Comparison of ENCODE assay signal across 13 cellular contexts in the genomic region with DNA sequence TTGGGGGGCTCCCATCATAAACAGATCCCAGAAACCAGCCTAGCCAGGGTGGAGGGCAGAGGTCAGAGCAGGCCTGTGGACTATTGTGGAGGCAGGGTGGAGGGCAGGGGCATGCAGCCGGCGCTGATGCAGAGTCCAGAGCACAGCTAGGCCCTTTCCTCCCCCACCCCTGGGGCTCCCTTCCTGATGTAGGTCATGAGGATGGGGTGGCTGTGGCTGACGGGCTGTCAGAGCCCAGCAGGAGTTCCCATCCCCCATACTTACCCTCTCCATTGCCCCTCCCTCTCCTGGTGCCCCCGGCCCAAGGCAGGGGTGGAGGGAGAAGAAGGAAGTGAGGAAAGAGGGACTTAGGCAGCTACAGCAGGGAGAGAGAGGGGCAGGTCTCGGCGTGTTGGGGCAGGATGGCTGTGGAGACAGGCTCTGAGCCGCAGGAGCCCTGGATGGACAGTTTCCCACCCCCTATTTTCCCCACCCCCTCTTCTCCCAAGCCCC. TPM values are rescaled to one million over a fixed set of nuclear protein-coding genes. Genes with fewer than 3 reads are reported as not detected.
DNase-seq lines count a peak whose midpoint lies in the region; ATAC-seq and TF ChIP-seq lines count a peak whose summit lies in the region.
"Had no signal": no experiment of that assay in that cellular context is flagged by ENCODE, and none has a peak within 500 bp of the region (broad histone marks: within the 10 kb centered on the region; RNA-seq: fewer than 3 reads in every experiment).

No MANE protein-coding gene starts in this region.

- no peak overlapping the region for H3K27ac Mint-ChIP-seq in endodermal cell
- no peak overlapping the region for H3K27ac Mint-ChIP-seq in activated CD8-positive, alpha-beta memory T cell treated with anti-CD3 and anti-CD28 coated beads, Interleukin-2, amount 10 ng/mL, durations not matched to agents 7 days and 5 days
- H3K27ac Mint-ChIP-seq: activated T-helper 1 cell treated with anti-CD3 and anti-CD28 coated beads, Interleukin-12 subunit alpha, Interleukin-12 subunit beta, Interleukin-2, Interleukin-4 antibody, amounts not matched to agents 30 ng/mL and 10 ng/mL and 1 ng/mL, durations not matched to agents 14 hours and 24 hours and 36 hours had no signal

- H3K27me3 Mint-ChIP-seq in endodermal cell (ENCODE audit: insufficient read depth), result peaks cover 18% of the 10 kb centered on the region
- H3K27me3 Mint-ChIP-seq in activated CD8-positive, alpha-beta memory T cell treated with anti-CD3 and anti-CD28 coated beads, Interleukin-2, amount 10 ng/mL, durations not matched to agents 7 days and 5 days, result no peaks in the 10 kb centered on the region

- no peak for TF ChIP-seq CTCF in endodermal cell (conservative IDR thresholded peaks at IDR 0.05)

- peak in 2 of 3 experiments; percentile 48 to 59 for DNase-seq in NCI-H1417 (lab: John Stamatoyannopoulos, UW)
- no peak for DNase-seq in NCI-H1417 treated with DMSO at 0.1 percent for 48 hours (lab: John Stamatoyannopoulos, UW)
- no peak for DNase-seq in NT2/D1 (ENCODE audit: low read depth, low spot score)
- DNase-seq in endodermal cell, result peak; percentile 80
- DNase-seq in retina, result peak; percentile 87
- no peak for DNase-seq in NCI-H1092 treated with DMSO at 0.1 percent for 48 hours (lab: John Stamatoyannopoulos, UW)
- no peak for DNase-seq in activated CD8-positive, alpha-beta memory T cell treated with anti-CD3 and anti-CD28 coated beads, Interleukin-2, amount 10 ng/mL, durations not matched to agents 7 days and 5 days
- DNase-seq in NCI-H128 (lab: John Stamatoyannopoulos, UW; ENCODE audit: unreplicated experiment), result no peak
- DNase-seq: ACHN had no signal

- no peak for ATAC-seq in activated CD8-positive, alpha-beta memory T cell treated with anti-CD3 and anti-CD28 coated beads, Interleukin-2, amount 10 ng/mL, durations not matched to agents 7 days and 5 days

- H3K9me3 ChIP-seq in NT2/D1 (ENCODE audit: insufficient read depth, low read length) (no peaks in the 10 kb centered on the region), endodermal cell (ENCODE audit: control insufficient read depth, low read length) (no peaks in the 10 kb centered on the region)
- H3K9me3 ChIP-seq: psoas muscle, thoracic aorta had no signal

- H3K9ac ChIP-seq in NT2/D1 (ENCODE audit: insufficient read length, low read depth), result peak overlapping the region; percentile 65
- no peak overlapping the region for H3K9ac ChIP-seq in endodermal cell (ENCODE audit: extremely low read depth, low read length, poor library complexity, severe bottlenecking)

- peak overlapping the region; percentile 75 for H3K4me3 ChIP-seq in NT2/D1 (ENCODE audit: insufficient read length, low read depth)
- H3K4me3 ChIP-seq in endodermal cell (ENCODE audit: low read length), result peak overlapping the region; percentile 83

- no peak overlapping the region for H3K27ac ChIP-seq in endodermal cell (ENCODE audit: low read depth, low read length)
- H3K27ac ChIP-seq: psoas muscle, thoracic aorta had no signal

- peaks cover 42% of the 10 kb centered on the region for H3K4me1 ChIP-seq in NT2/D1 (ENCODE audit: insufficient read depth, insufficient read length)
- H3K4me1 ChIP-seq in endodermal cell (ENCODE audit: control insufficient read depth, insufficient read depth, low read length), result peaks cover 17% of the 10 kb centered on the region

- no peaks in the 10 kb centered on the region for H3K27me3 ChIP-seq in NT2/D1 (ENCODE audit: insufficient read depth, insufficient read length)
- no peaks in the 10 kb centered on the region for H3K27me3 ChIP-seq in endodermal cell (ENCODE audit: control insufficient read depth, insufficient read depth, low read length, poor library complexity, severe bottlenecking)

- CTCF ChIA-PET in activated CD8-positive, alpha-beta memory T cell treated with anti-CD3 and anti-CD28 coated beads, Interleukin-2, amount 10 ng/mL, durations not matched to agents 7 days and 5 days (lab: Charles Lee), result interaction anchor here (1.2 to 5.1 kb wide), 3 partner anchors 10 to 49 kb away, joined by 5 to 38 read pairs (median 27); no protein-coding TSS in a partner anchor

- 33% methylated on average over 1 of the region's 7 CpGs; no CpG with 5 or more reads in 1 of the 2 experiments for WGBS in endodermal cell (ENCODE audit: insufficient coverage in 1 of 2, insufficient read length in 1 of 2), 2 experiments

- H3K36me3 ChIP-seq in NT2/D1 (ENCODE audit: insufficient read depth, insufficient read length, low read length) (peaks cover 16% of the 10 kb centered on the region), endodermal cell (ENCODE audit: control insufficient read depth, insufficient read depth, low read length) (peaks cover 18% of the 10 kb centered on the region)

- H3K4me1 Mint-ChIP-seq in endodermal cell, result peaks cover 54% of the 10 kb centered on the region
- H3K4me1 Mint-ChIP-seq in activated CD8-positive, alpha-beta memory T cell treated with anti-CD3 and anti-CD28 coated beads, Interleukin-2, amount 10 ng/mL, durations not matched to agents 7 days and 5 days, result peaks cover 20% of the 10 kb centered on the region

- H3K36me3 Mint-ChIP-seq in endodermal cell (ENCODE audit: low read depth), result peaks cover 20% of the 10 kb centered on the region
- no peaks in the 10 kb centered on the region for H3K36me3 Mint-ChIP-seq in activated CD8-positive, alpha-beta memory T cell treated with anti-CD3 and anti-CD28 coated beads, Interleukin-2, amount 10 ng/mL, durations not matched to agents 7 days and 5 days

- peak overlapping the region; percentile 72 for H3K4me3 Mint-ChIP-seq in endodermal cell
- no peak overlapping the region for H3K4me3 Mint-ChIP-seq in activated CD8-positive, alpha-beta memory T cell treated with anti-CD3 and anti-CD28 coated beads, Interleukin-2, amount 10 ng/mL, durations not matched to agents 7 days and 5 days

- no peaks in the 10 kb centered on the region for H3K9me3 Mint-ChIP-seq in endodermal cell
- no peaks in the 10 kb centered on the region for H3K9me3 Mint-ChIP-seq in activated CD8-positive, alpha-beta memory T cell treated with anti-CD3 and anti-CD28 coated beads, Interleukin-2, amount 10 ng/mL, durations not matched to agents 7 days and 5 days (ENCODE audit: low read depth)
- H3K9me3 Mint-ChIP-seq: activated T-helper 1 cell treated with anti-CD3 and anti-CD28 coated beads, Interleukin-12 subunit alpha, Interleukin-12 subunit beta, Interleukin-2, Interleukin-4 antibody, amounts not matched to agents 30 ng/mL and 10 ng/mL and 1 ng/mL, durations not matched to agents 14 hours and 24 hours and 36 hours had no signal

RNA-seq across cellular contexts. Expression of a gene that starts 5.7 kb away (rescaled TPM):
- total RNA-seq in endodermal cell, result 10 to 100 TPM; 10.5 to 16.3 TPM
- polyA plus RNA-seq in endodermal cell (2013, experiment 1 of 2), result 39.3 TPM
- polyA plus RNA-seq in endodermal cell (2013, experiment 2 of 2), result 35.5 TPM
- total RNA-seq in activated CD8-positive, alpha-beta memory T cell treated with anti-CD3 and anti-CD28 coated beads, Interleukin-2, amount 10 ng/mL, durations not matched to agents 7 days and 5 days, result under 1 TPM; 0.30 to 0.91 TPM

RNA-seq across cellular contexts. Expression of a gene that starts 25.9 kb away (rescaled TPM):
- total RNA-seq in endodermal cell, result not detected
- polyA plus RNA-seq in endodermal cell (2013, experiment 1 of 2), result 0.11 TPM
- polyA plus RNA-seq in endodermal cell (2013, experiment 2 of 2), result not detected
- under 1 TPM; 0.32 to 0.59 TPM for total RNA-seq in activated CD8-positive, alpha-beta memory T cell treated with anti-CD3 and anti-CD28 coated beads, Interleukin-2, amount 10 ng/mL, durations not matched to agents 7 days and 5 days
- total RNA-seq: frontal cortex had no signal

RNA-seq across cellular contexts. Expression of a gene that starts 28.8 kb away (rescaled TPM):
- 100 to 1,000 TPM; 189 to 243 TPM for total RNA-seq in endodermal cell
- 71.1 TPM for polyA plus RNA-seq in endodermal cell (2013, experiment 1 of 2)
- polyA plus RNA-seq in endodermal cell (2013, experiment 2 of 2), result 77.0 TPM
- 10 to 100 TPM; 13.2 to 37.6 TPM for total RNA-seq in activated CD8-positive, alpha-beta memory T cell treated with anti-CD3 and anti-CD28 coated beads, Interleukin-2, amount 10 ng/mL, durations not matched to agents 7 days and 5 days

Comparison
In these comparisons a context has a peak if more than half of its experiments do, and no peak if none do; other contexts are left out.
1. DNase-seq: peak in NCI-H1417 (2 of 3), endodermal cell (single experiment) and retina (single experiment); none in NCI-H1417 treated with DMSO at 0.1 percent for 48 hours (single experiment), NT2/D1 (single experiment), NCI-H1092 treated with DMSO at 0.1 percent for 48 hours (single experiment), activated CD8-positive, alpha-beta memory T cell treated with anti-CD3 and anti-CD28 coated beads, Interleukin-2, amount 10 ng/mL, durations not matched to agents 7 days and 5 days (single experiment) and NCI-H128 (single experiment).
2. RNA of a gene that starts 5.7 kb away (total RNA-seq): 10.5 to 16.3 TPM in endodermal cell; 0.30 to 0.91 TPM in activated CD8-positive, alpha-beta memory T cell treated with anti-CD3 and anti-CD28 coated beads, Interleukin-2, amount 10 ng/mL, durations not matched to agents 7 days and 5 days; every median in the first group is over 4 times any median in the second.
3. RNA of a gene that starts 28.8 kb away (total RNA-seq): 189 to 243 TPM in endodermal cell; 13.2 to 37.6 TPM in activated CD8-positive, alpha-beta memory T cell treated with anti-CD3 and anti-CD28 coated beads, Interleukin-2, amount 10 ng/mL, durations not matched to agents 7 days and 5 days; every median in the first group is over 4 times any median in the second.